Comparison of ENCODE assay signal across 8 cellular contexts in the genomic region with DNA sequence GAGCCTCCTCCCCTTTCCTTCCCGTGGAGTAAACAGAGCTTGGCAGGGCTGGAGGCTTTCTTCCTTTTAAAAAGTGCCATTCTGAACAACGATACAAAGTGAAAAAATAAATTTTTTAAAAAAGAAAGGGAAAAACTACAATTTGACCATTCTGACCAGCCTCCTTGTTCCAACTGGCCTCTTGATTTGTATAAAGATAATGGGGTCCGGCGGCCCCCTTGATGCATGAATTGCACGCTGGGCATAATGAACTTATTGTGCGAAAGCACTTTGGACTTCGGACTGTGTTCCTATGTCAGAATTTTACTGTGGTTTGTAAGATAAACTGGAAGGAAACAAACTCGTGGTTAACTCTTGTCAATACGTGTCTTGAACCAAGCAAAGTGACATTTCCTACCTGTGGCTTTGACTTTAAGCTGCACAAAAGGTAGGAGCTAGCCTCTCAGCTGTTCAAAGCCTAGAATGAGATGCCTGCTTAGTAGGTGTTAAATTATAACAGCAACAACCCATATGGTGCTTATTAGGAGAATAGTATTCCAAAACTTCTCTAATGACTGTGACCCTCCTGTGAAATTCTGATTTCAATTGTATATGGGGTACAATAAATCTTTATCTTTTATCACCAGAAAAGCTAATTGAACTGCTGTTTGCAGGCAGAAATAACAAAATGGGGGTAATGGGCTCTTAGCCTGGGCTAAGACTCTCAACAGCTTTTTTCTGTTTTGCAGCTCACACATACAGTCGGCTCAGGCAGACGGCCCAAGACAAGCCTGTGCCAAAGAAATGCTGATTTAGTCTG. TPM values are rescaled to one million over a fixed set of nuclear protein-coding genes. Genes with fewer than 3 reads are reported as not detected.
A peak's percentile ranks its signal among the peaks of the same experiment; 100 is the strongest.
DNase-seq lines count a peak whose midpoint lies in the region; ATAC-seq and TF ChIP-seq lines count a peak whose summit lies in the region.

No MANE protein-coding gene starts in this region.

- peaks cover 19% of the 10 kb centered on the region for H3K36me3 Mint-ChIP-seq in activated T-cell treated with anti-CD3 and anti-CD28 coated beads, Interleukin-2, amount 50 U/mL, for 4 hours (ENCODE audit: insufficient read depth)
- H3K36me3 Mint-ChIP-seq in activated CD8-positive, alpha-beta T cell treated with anti-CD3 and anti-CD28 coated beads for 36 hours (ENCODE audit: low read depth): peaks cover 36% of the 10 kb centered on the region
- peaks cover 15% of the 10 kb centered on the region for H3K36me3 Mint-ChIP-seq in glutamatergic neuron (ENCODE audit: unreplicated experiment)
- H3K36me3 Mint-ChIP-seq in progenitor cell of endocrine pancreas (ENCODE audit: insufficient read depth): peaks cover 17% of the 10 kb centered on the region

- POLR2A ChIA-PET in activated CD8-positive, alpha-beta T cell treated with anti-CD3 and anti-CD28 coated beads for 36 hours (lab: Charles Lee): interaction anchor here (0.6 to 5.3 kb wide), 11 partner anchors 10 to 362 kb away, joined by 3 to 67 read pairs (median 3); a partner anchor contains a TSS

- H3K4me3 Mint-ChIP-seq in activated T-cell treated with anti-CD3 and anti-CD28 coated beads, Interleukin-2, amount 50 U/mL, for 4 hours: peak overlapping the region; percentile 73
- peak overlapping the region; percentile 87 for H3K4me3 Mint-ChIP-seq in activated CD8-positive, alpha-beta T cell treated with anti-CD3 and anti-CD28 coated beads for 36 hours
- peak overlapping the region; percentile 99 for H3K4me3 Mint-ChIP-seq in glutamatergic neuron (ENCODE audit: unreplicated experiment)
- peak overlapping the region; percentile 67 for H3K4me3 Mint-ChIP-seq in progenitor cell of endocrine pancreas (ENCODE audit: low read depth)

- peak overlapping the region; percentile 98 for H3K27ac Mint-ChIP-seq in activated CD8-positive, alpha-beta T cell treated with anti-CD3 and anti-CD28 coated beads for 36 hours
- H3K27ac Mint-ChIP-seq in glutamatergic neuron (ENCODE audit: unreplicated experiment): peak overlapping the region; percentile 99
- peak overlapping the region; percentile 94 for H3K27ac Mint-ChIP-seq in progenitor cell of endocrine pancreas

- H3K27me3 Mint-ChIP-seq in activated T-cell treated with anti-CD3 and anti-CD28 coated beads, Interleukin-2, amount 50 U/mL, for 4 hours (ENCODE audit: low read depth): no peaks in the 10 kb centered on the region
- no peaks in the 10 kb centered on the region for H3K27me3 Mint-ChIP-seq in activated CD8-positive, alpha-beta T cell treated with anti-CD3 and anti-CD28 coated beads for 36 hours
- H3K27me3 Mint-ChIP-seq in glutamatergic neuron (ENCODE audit: unreplicated experiment): peaks cover 13% of the 10 kb centered on the region
- H3K27me3 Mint-ChIP-seq in progenitor cell of endocrine pancreas: no peaks in the 10 kb centered on the region

- in situ Hi-C loops in KBM-7 (cut with MboI; ENCODE audit: low pct_unique_long_range_greater_than_20kb, low sequenced_read_pairs): loop anchor here (25.0 kb wide), 2 partner anchors 262 to 362 kb away; no protein-coding TSS in a partner anchor

- DNase-seq in activated T-cell treated with anti-CD3 and anti-CD28 coated beads, Interleukin-2, amount 50 U/mL, for 4 hours: no peak
- no peak for DNase-seq in activated T-cell treated with anti-CD3 and anti-CD28 coated beads, Interleukin-2, amount 50 U/mL, for 1 hour
- DNase-seq in KBM-7 (peak; percentile 50), glutamatergic neuron (no peak), progenitor cell of endocrine pancreas (ENCODE audit: low spot score, unreplicated experiment) (no peak), foreskin melanocyte (no peak)
- peak; percentile 24 for DNase-seq in activated CD8-positive, alpha-beta T cell treated with anti-CD3 and anti-CD28 coated beads for 36 hours
- DNase-seq in stimulated activated CD4-positive, alpha-beta T cell treated with anti-CD3 and anti-CD28 coated beads, Interleukin-4, amount 100 ng/mL, for 4 hours: no peak

- H3K4me1 Mint-ChIP-seq in activated T-cell treated with anti-CD3 and anti-CD28 coated beads, Interleukin-2, amount 50 U/mL, for 4 hours (ENCODE audit: low read depth): peaks cover 62% of the 10 kb centered on the region
- peaks cover 55% of the 10 kb centered on the region for H3K4me1 Mint-ChIP-seq in activated CD8-positive, alpha-beta T cell treated with anti-CD3 and anti-CD28 coated beads for 36 hours (ENCODE audit: low read depth)
- H3K4me1 Mint-ChIP-seq in glutamatergic neuron (ENCODE audit: low read depth, unreplicated experiment) (peaks cover 15% of the 10 kb centered on the region), progenitor cell of endocrine pancreas (ENCODE audit: low read depth) (peaks cover 42% of the 10 kb centered on the region)

- ATAC-seq in activated T-cell treated with anti-CD3 and anti-CD28 coated beads, Interleukin-2, amount 50 U/mL, for 4 hours: no peak
- ATAC-seq in activated CD8-positive, alpha-beta T cell treated with anti-CD3 and anti-CD28 coated beads for 36 hours: peak; percentile 17

- TF ChIP-seq CTCF in activated CD8-positive, alpha-beta T cell treated with anti-CD3 and anti-CD28 coated beads for 36 hours (IDR thresholded peaks at IDR 0.05): no peak
- TF ChIP-seq CTCF in glutamatergic neuron (IDR thresholded peaks at IDR 0.05; ENCODE audit: partially characterized antibody, unreplicated experiment): no peak
- TF ChIP-seq CTCF in progenitor cell of endocrine pancreas (IDR thresholded peaks at IDR 0.05; ENCODE audit: unreplicated experiment): no peak

- intact Hi-C loops in activated CD8-positive, alpha-beta T cell treated with anti-CD3 and anti-CD28 coated beads for 36 hours (cut with micrococcal nuclease): no loop called here

- H3K9me3 Mint-ChIP-seq in activated T-cell treated with anti-CD3 and anti-CD28 coated beads, Interleukin-2, amount 50 U/mL, for 4 hours: no peaks in the 10 kb centered on the region
- H3K9me3 Mint-ChIP-seq in activated CD8-positive, alpha-beta T cell treated with anti-CD3 and anti-CD28 coated beads for 36 hours: no peaks in the 10 kb centered on the region
- H3K9me3 Mint-ChIP-seq in glutamatergic neuron (ENCODE audit: unreplicated experiment): peaks cover 12% of the 10 kb centered on the region
- no peaks in the 10 kb centered on the region for H3K9me3 Mint-ChIP-seq in progenitor cell of endocrine pancreas (ENCODE audit: low read depth)

- CTCF ChIA-PET in activated CD8-positive, alpha-beta T cell treated with anti-CD3 and anti-CD28 coated beads for 36 hours (lab: Charles Lee): interaction anchor here (0.6 to 3.3 kb wide), 7 partner anchors 12 to 493 kb away, joined by 3 to 18 read pairs (median 5); no protein-coding TSS in a partner anchor

RNA-seq across cellular contexts. Expression of a gene that starts 9.4 kb away (rescaled TPM):
- 10 to 100 TPM; 69.3 to 86.1 (median 75.2) TPM for total RNA-seq in activated T-cell treated with anti-CD3 and anti-CD28 coated beads, Interleukin-2, amount 50 U/mL, for 4 hours
- total RNA-seq in activated CD8-positive, alpha-beta T cell treated with anti-CD3 and anti-CD28 coated beads for 36 hours: 100 to 1,000 TPM; 148 to 155 TPM
- total RNA-seq in glutamatergic neuron (ENCODE audit: unreplicated experiment) (199 TPM), progenitor cell of endocrine pancreas (193 and 214 TPM in 2 replicates)

Comparison
In these comparisons a context has a peak if more than half of its experiments do, and no peak if none do; other contexts are left out.
1. DNase-seq: peak in KBM-7 (single experiment) and activated CD8-positive, alpha-beta T cell treated with anti-CD3 and anti-CD28 coated beads for 36 hours (single experiment); none in activated T-cell treated with anti-CD3 and anti-CD28 coated beads, Interleukin-2, amount 50 U/mL, for 4 hours (single experiment), activated T-cell treated with anti-CD3 and anti-CD28 coated beads, Interleukin-2, amount 50 U/mL, for 1 hour (single experiment), glutamatergic neuron (single experiment), progenitor cell of endocrine pancreas (single experiment), foreskin melanocyte (single experiment) and stimulated activated CD4-positive, alpha-beta T cell treated with anti-CD3 and anti-CD28 coated beads, Interleukin-4, amount 100 ng/mL, for 4 hours (0 of 2).
2. Peak in every context shown above with its lines, with median percentiles within 50 percentile points of each other: H3K4me3 Mint-ChIP-seq and H3K27ac Mint-ChIP-seq.